In genomic region chrY:21370494-21370893, GRCh38 we compare ENCODE assay signal across 11 cellular contexts.
"Had no signal": no experiment of that assay in that cellular context is flagged by ENCODE, and none has a peak within 500 bp of the region (broad histone marks: within the 10 kb centered on the region; RNA-seq: fewer than 3 reads in every experiment).

No MANE protein-coding gene starts in this region.

- H3K4me1 ChIP-seq: HAP-1 had no signal

- H3K27ac ChIP-seq: GM23248 had no signal

- FAIRE-seq: H1, H54 had no signal

- H3K4me3 ChIP-seq: GM23248, GM23338, HAP-1 had no signal

- DNase-seq: GM23248, GOT3, H7, H9, HCEC 1CT, HFFc6 had no signal

- H3K9me3 ChIP-seq: HAP-1 had no signal

- H3K36me3 ChIP-seq: HAP-1 had no signal

- ATAC-seq: GM23338, HCT116 had no signal
